ENCODE assay signal across 23 cellular contexts in the genomic region with DNA sequence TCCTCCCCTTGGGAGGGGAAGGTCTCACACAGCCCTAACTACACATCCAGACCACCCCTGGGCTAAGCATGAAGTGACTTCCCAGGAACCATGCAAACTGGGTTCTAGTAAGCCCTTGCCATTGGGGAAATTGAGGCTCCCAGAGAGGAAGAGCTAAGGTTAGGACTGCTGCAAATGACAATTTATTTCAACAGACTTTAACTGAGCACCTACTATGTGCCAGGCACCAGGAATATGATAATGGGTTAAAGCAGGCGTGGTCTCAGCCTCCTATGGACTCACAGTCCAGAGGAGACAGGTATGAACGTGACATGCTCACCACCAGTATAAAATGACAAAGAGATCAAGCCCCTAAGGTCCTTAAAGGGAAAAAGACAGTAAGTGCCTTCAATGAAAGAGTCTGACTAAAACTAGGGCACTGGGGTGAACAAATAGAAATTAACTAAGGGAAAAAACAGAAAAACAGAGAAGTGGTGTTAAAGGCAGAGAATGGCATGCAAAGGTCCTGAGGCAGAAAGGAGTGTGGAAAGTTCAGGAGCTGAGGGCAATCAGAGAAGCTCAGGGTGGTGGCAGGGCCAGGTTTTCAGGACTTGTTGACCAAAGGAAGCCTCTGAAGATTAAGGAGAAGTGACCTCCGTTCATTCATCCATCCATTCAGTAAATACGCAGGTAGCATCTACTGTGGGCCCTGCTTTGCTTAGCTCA.
"Had no signal": no experiment of that assay in that cellular context is flagged by ENCODE, and none has a peak within 500 bp of the region (broad histone marks: within the 10 kb centered on the region; RNA-seq: fewer than 3 reads in every experiment).

No MANE protein-coding gene starts in this region.

- H3K27ac Mint-ChIP-seq: immature natural killer cell, memory B cell had no signal

- H3K36me3 Mint-ChIP-seq: immature natural killer cell, memory B cell had no signal

- H3K79me2 ChIP-seq: hepatocyte had no signal

- DNase-seq: dermis blood vessel endothelial cell; dorsolateral prefrontal cortex; effector CD4-positive, alpha-beta T cell; effector memory CD4-positive, alpha-beta T cell; foreskin keratinocyte; heart left ventricle; hypothalamus; immature natural killer cell; islet precursor cell; left cardiac atrium; left lung; left ventricle myocardium superior; lower lobe of right lung; mesendoderm; midbrain had no signal

- H3K4me1 Mint-ChIP-seq: immature natural killer cell, memory B cell had no signal

- H3K4me1 ChIP-seq: foreskin keratinocyte, left lung, lower lobe of right lung had no signal

- ATAC-seq: foreskin keratinocyte, gastroesophageal sphincter, heart left ventricle, left cardiac atrium, left lung, left ventricle myocardium superior, lower lobe of right lung had no signal

- H3K27ac ChIP-seq: coronary artery, dorsolateral prefrontal cortex, esophagus muscularis mucosa, foreskin keratinocyte, gastroesophageal sphincter, heart left ventricle, hepatocyte, left lung, lower lobe of right lung had no signal

- H3K36me3 ChIP-seq: esophagus muscularis mucosa, gastroesophageal sphincter, heart left ventricle, left lung, lower lobe of right lung had no signal

- H3K9me3 Mint-ChIP-seq: memory B cell had no signal

- H3K4me3 Mint-ChIP-seq: immature natural killer cell, memory B cell had no signal

- H3K9me3 ChIP-seq: esophagus muscularis mucosa, gastroesophageal sphincter, left lung, lower lobe of right lung had no signal

- H2AFZ ChIP-seq: hepatocyte had no signal

- H3K4me3 ChIP-seq: coronary artery, dorsolateral prefrontal cortex, esophagus muscularis mucosa, gastroesophageal sphincter, heart left ventricle, hepatocyte, left lung, lower lobe of right lung had no signal

- H3K27me3 ChIP-seq: dorsolateral prefrontal cortex, esophagus muscularis mucosa, gastroesophageal sphincter, heart left ventricle, hepatocyte, left lung had no signal

- H3K4me2 ChIP-seq: hepatocyte had no signal

- FAIRE-seq: colon, endothelial cell of umbilical vein, frontal cortex had no signal
